29 cellular contexts compared by ENCODE assay signal in genomic region chr1:110216116-110216515, GRCh38. TPM values are rescaled to one million over a fixed set of nuclear protein-coding genes. Genes with fewer than 3 reads are reported as not detected.
DNase-seq lines count a peak whose midpoint lies in the region; ATAC-seq and TF ChIP-seq lines count a peak whose summit lies in the region.
"Had no signal": no experiment of that assay in that cellular context is flagged by ENCODE, and none has a peak within 500 bp of the region (broad histone marks: within the 10 kb centered on the region; RNA-seq: fewer than 3 reads in every experiment).

No MANE protein-coding gene starts in this region.

- peaks cover 3% of the 10 kb centered on the region for H3K27me3 Mint-ChIP-seq in activated T-cell treated with anti-CD3 and anti-CD28 coated beads, Interleukin-2, amount 50 U/mL, for 24 hours
- H3K27me3 Mint-ChIP-seq in activated T-helper 1 cell treated with anti-CD3 and anti-CD28 coated beads, Interleukin-12 subunit alpha, Interleukin-12 subunit beta, Interleukin-2, Interleukin-4 antibody, amounts not matched to agents 30 ng/mL and 10 ng/mL and 1 ng/mL, durations not matched to agents 14 hours and 24 hours and 36 hours (ENCODE audit: insufficient read depth) = peaks cover 10% of the 10 kb centered on the region
- peaks cover 52% of the 10 kb centered on the region for H3K27me3 Mint-ChIP-seq in nephron progenitor cell (ENCODE audit: low read depth, poor library complexity)
- H3K27me3 Mint-ChIP-seq: CD4-positive, alpha-beta memory T cell had no signal

- H3K23ac ChIP-seq in trophoblast cell (ENCODE audit: low read length) = no peak overlapping the region

- no peak for ATAC-seq in omental fat pad (ENCODE audit: low FRiP score)
- ATAC-seq: A549, GM23338 had no signal

- no peak overlapping the region for H3K9ac ChIP-seq in trophoblast cell (ENCODE audit: low read length)

- intact Hi-C loops in PC-9 (cut with micrococcal nuclease; ENCODE audit: unreplicated experiment) = no loop called here
- intact Hi-C loops in activated T-helper 1 cell treated with anti-CD3 and anti-CD28 coated beads, Interleukin-12 subunit alpha, Interleukin-12 subunit beta, Interleukin-2, Interleukin-4 antibody, amounts not matched to agents 30 ng/mL and 10 ng/mL and 1 ng/mL, durations not matched to agents 14 hours and 24 hours and 36 hours (cut with micrococcal nuclease) = no loop called here

- no peaks in the 10 kb centered on the region for H3K79me1 ChIP-seq in trophoblast cell (ENCODE audit: low read length)

- H3K79me2 ChIP-seq in PC-9 (ENCODE audit: low read depth) (peaks cover 24% of the 10 kb centered on the region), trophoblast cell (ENCODE audit: control insufficient read depth, insufficient read depth, low read length, poor library complexity) (no peaks in the 10 kb centered on the region)

- BruUV-seq in PC-9 (replicated peaks; lab: Mats Ljungman, UMichigan) = no TSS peak

- no peak overlapping the region for H3K14ac ChIP-seq in trophoblast cell (ENCODE audit: low read length)

- DNase-seq in activated T-cell treated with anti-CD3 and anti-CD28 coated beads, Interleukin-2, amount 50 U/mL, for 24 hours = no peak
- no peak for DNase-seq in activated T-cell treated with anti-CD3 and anti-CD28 coated beads for 4 hours
- no peak for DNase-seq in PC-9
- DNase-seq in activated T-helper 1 cell treated with anti-CD3 and anti-CD28 coated beads, Interleukin-12 subunit alpha, Interleukin-12 subunit beta, Interleukin-2, Interleukin-4 antibody, amounts not matched to agents 30 ng/mL and 10 ng/mL and 1 ng/mL, durations not matched to agents 14 hours and 24 hours and 36 hours (ENCODE audit: low spot score) = no peak
- DNase-seq in trophoblast cell = peak; percentile 7 to 47
- DNase-seq in omental fat pad (ENCODE audit: low spot score) = no peak
- DNase-seq in SW 1271 (lab: John Stamatoyannopoulos, UW) = no peak
- no peak for DNase-seq in nephron progenitor cell
- DNase-seq: AML-193, Caco-2, EL, GDM1, H9, HFFc6, KBM-7, MV-4-11, NCI-H1105, NCI-H146, NCI-H1930, NCI-H2107, NCI-H446, NCI-H524 treated with DMSO at 0.1 percent for 48 hours, NCI-H774, SHP77 had no signal

- H3K4ac ChIP-seq in trophoblast cell (ENCODE audit: low read depth, low read length) = no peak overlapping the region

- no peak overlapping the region for H2AK5ac ChIP-seq in trophoblast cell (ENCODE audit: low read length)

- H4K20me1 ChIP-seq in PC-9 (ENCODE audit: insufficient read depth) = peaks cover 17% of the 10 kb centered on the region; the same call in 1 of the 2 replicates

- H3K9me3 Mint-ChIP-seq in activated T-cell treated with anti-CD3 and anti-CD28 coated beads, Interleukin-2, amount 50 U/mL, for 24 hours = no peaks in the 10 kb centered on the region
- no peaks in the 10 kb centered on the region for H3K9me3 Mint-ChIP-seq in activated T-helper 1 cell treated with anti-CD3 and anti-CD28 coated beads, Interleukin-12 subunit alpha, Interleukin-12 subunit beta, Interleukin-2, Interleukin-4 antibody, amounts not matched to agents 30 ng/mL and 10 ng/mL and 1 ng/mL, durations not matched to agents 14 hours and 24 hours and 36 hours
- no peaks in the 10 kb centered on the region for H3K9me3 Mint-ChIP-seq in nephron progenitor cell
- H3K9me3 Mint-ChIP-seq: GM23338, H9, HFFc6 had no signal

- H3K4me1 Mint-ChIP-seq in activated T-cell treated with anti-CD3 and anti-CD28 coated beads, Interleukin-2, amount 50 U/mL, for 24 hours (ENCODE audit: low read depth) = peaks cover 63% of the 10 kb centered on the region
- H3K4me1 Mint-ChIP-seq in activated T-helper 1 cell treated with anti-CD3 and anti-CD28 coated beads, Interleukin-12 subunit alpha, Interleukin-12 subunit beta, Interleukin-2, Interleukin-4 antibody, amounts not matched to agents 30 ng/mL and 10 ng/mL and 1 ng/mL, durations not matched to agents 14 hours and 24 hours and 36 hours (ENCODE audit: low read depth) = peaks cover 41% of the 10 kb centered on the region
- peaks cover 17% of the 10 kb centered on the region for H3K4me1 Mint-ChIP-seq in nephron progenitor cell

- H3K4me1 ChIP-seq in PC-9 (replicated peaks; ENCODE audit: insufficient read depth) (peaks cover 50% of the 10 kb centered on the region), trophoblast cell (ENCODE audit: control insufficient read depth in 1 of 2, insufficient read depth in 2 of 2, low read length in 2 of 2) (peaks cover 4 to 5% of the 10 kb centered on the region in 2 experiments)
- H3K4me1 ChIP-seq: Caco-2 had no signal

- H3K27ac Mint-ChIP-seq in activated T-cell treated with anti-CD3 and anti-CD28 coated beads, Interleukin-2, amount 50 U/mL, for 24 hours = peak overlapping the region; percentile 65
- peak overlapping the region; percentile 46 for H3K27ac Mint-ChIP-seq in activated T-helper 1 cell treated with anti-CD3 and anti-CD28 coated beads, Interleukin-12 subunit alpha, Interleukin-12 subunit beta, Interleukin-2, Interleukin-4 antibody, amounts not matched to agents 30 ng/mL and 10 ng/mL and 1 ng/mL, durations not matched to agents 14 hours and 24 hours and 36 hours
- H3K27ac Mint-ChIP-seq in nephron progenitor cell = no peak overlapping the region
- H3K27ac Mint-ChIP-seq: GM23338, H9, HFFc6 had no signal

- H3K36me3 ChIP-seq in PC-9 (ENCODE audit: low read depth) = no peaks in the 10 kb centered on the region; the same call in 1 of the 2 replicates
- H3K36me3 ChIP-seq in trophoblast cell (ENCODE audit: control insufficient read depth in 1 of 2, insufficient read depth in 2 of 2, low read length in 2 of 2) = no peaks in the 10 kb centered on the region
- H3K36me3 ChIP-seq: BLaER1 treated with 17β-estradiol and CSF1 and Interleukin-3, amounts not matched to agents 10 nM and 100 nM had no signal

- no peak overlapping the region for H2BK120ac ChIP-seq in trophoblast cell (ENCODE audit: insufficient read depth, low read length, poor library complexity)

- POLR2A ChIA-PET in PC-9 (lab: Charles Lee; ENCODE audit: unreplicated experiment) = no interaction called here

- H2BK5ac ChIP-seq in trophoblast cell (ENCODE audit: low read depth, low read length, poor library complexity) = no peak overlapping the region

- no peak overlapping the region for H2BK12ac ChIP-seq in trophoblast cell (ENCODE audit: low read length)

- H3K27me3 ChIP-seq in PC-9 (ENCODE audit: insufficient read depth, low read depth) (no peaks in the 10 kb centered on the region), trophoblast cell (ENCODE audit: insufficient read depth, low read length) (peaks cover 22% of the 10 kb centered on the region)

- no CpG with 5 or more reads among the region's 5 CpGs for WGBS in trophoblast cell (ENCODE audit: extremely low coverage, insufficient coverage, insufficient read length)

- H3K4me3 Mint-ChIP-seq in activated T-cell treated with anti-CD3 and anti-CD28 coated beads, Interleukin-2, amount 50 U/mL, for 24 hours = peak overlapping the region; percentile 33
- no peak overlapping the region for H3K4me3 Mint-ChIP-seq in activated T-helper 1 cell treated with anti-CD3 and anti-CD28 coated beads, Interleukin-12 subunit alpha, Interleukin-12 subunit beta, Interleukin-2, Interleukin-4 antibody, amounts not matched to agents 30 ng/mL and 10 ng/mL and 1 ng/mL, durations not matched to agents 14 hours and 24 hours and 36 hours
- no peak overlapping the region for H3K4me3 Mint-ChIP-seq in nephron progenitor cell
- H3K4me3 Mint-ChIP-seq: CD4-positive, alpha-beta memory T cell; GM23338; H9; HFFc6 had no signal

- no peak overlapping the region for H3K18ac ChIP-seq in trophoblast cell (ENCODE audit: low read length)

- no peaks in the 10 kb centered on the region for H3K9me2 ChIP-seq in PC-9 (ENCODE audit: insufficient read depth)

- H3K4me3 ChIP-seq in PC-9 (no peak overlapping the region), trophoblast cell (ENCODE audit: low read depth, low read length) (no peak overlapping the region)
- H3K4me3 ChIP-seq: A549; BLaER1 treated with 17β-estradiol and CSF1 and Interleukin-3, amounts not matched to agents 10 nM and 100 nM; GM12878; GM23338 had no signal

- H3K9me3 ChIP-seq in PC-9 (ENCODE audit: insufficient read depth, low read depth) = no peaks in the 10 kb centered on the region
- H3K9me3 ChIP-seq in trophoblast cell (ENCODE audit: insufficient read depth, low read depth, low read length) = peaks cover 4% of the 10 kb centered on the region
- H3K9me3 ChIP-seq: A549; BLaER1 treated with 17β-estradiol and CSF1 and Interleukin-3, amounts not matched to agents 10 nM and 100 nM; Caco-2 had no signal

- no peak overlapping the region for H2AFZ ChIP-seq in PC-9
- no peak overlapping the region for H2AFZ ChIP-seq in trophoblast cell (ENCODE audit: insufficient read depth, low read length, poor library complexity)
- H2AFZ ChIP-seq: GM23338 had no signal

- H4K12ac ChIP-seq in trophoblast cell (ENCODE audit: low read depth, low read length) = no peak overlapping the region

- CTCF ChIA-PET in PC-9 (lab: Charles Lee) = interaction anchor here (0.8 kb wide), 1 partner anchor 280 kb away, joined by 3 read pairs; no protein-coding TSS in a partner anchor

- peaks cover 18% of the 10 kb centered on the region for H3K36me3 Mint-ChIP-seq in activated T-cell treated with anti-CD3 and anti-CD28 coated beads, Interleukin-2, amount 50 U/mL, for 24 hours (ENCODE audit: low read depth)
- H3K36me3 Mint-ChIP-seq in activated T-helper 1 cell treated with anti-CD3 and anti-CD28 coated beads, Interleukin-12 subunit alpha, Interleukin-12 subunit beta, Interleukin-2, Interleukin-4 antibody, amounts not matched to agents 30 ng/mL and 10 ng/mL and 1 ng/mL, durations not matched to agents 14 hours and 24 hours and 36 hours (ENCODE audit: low read depth) = peaks cover 3% of the 10 kb centered on the region
- H3K36me3 Mint-ChIP-seq in nephron progenitor cell (ENCODE audit: low read depth) = no peaks in the 10 kb centered on the region

- H3F3A ChIP-seq in PC-9 (ENCODE audit: insufficient read depth, low read depth) = peaks cover 17% of the 10 kb centered on the region

- H3K4me2 ChIP-seq in PC-9 (0 out of 2 replicates have a peak overlapping the region, but pooled peaks have one; percentile 12), trophoblast cell (ENCODE audit: low read length) (no peak overlapping the region)
- H3K4me2 ChIP-seq: A549, GM23338 had no signal

- TF ChIP-seq CTCF in PC-9 (conservative IDR thresholded peaks at IDR 0.05) = no peak
- no peak for TF ChIP-seq CTCF in omental fat pad (IDR thresholded peaks at IDR 0.05)
- no peak for TF ChIP-seq CTCF in nephron progenitor cell (IDR thresholded peaks at IDR 0.05)

- no peak overlapping the region for H4K8ac ChIP-seq in trophoblast cell (ENCODE audit: low read depth, low read length)

- no peak overlapping the region for H4K91ac ChIP-seq in trophoblast cell (ENCODE audit: low read depth, low read length)

- H3K27ac ChIP-seq in PC-9 (no peak overlapping the region), trophoblast cell (ENCODE audit: low read depth, low read length) (no peak overlapping the region)
- H3K27ac ChIP-seq: A549; BLaER1 treated with 17β-estradiol and CSF1 and Interleukin-3, amounts not matched to agents 10 nM and 100 nM had no signal

RNA-seq across cellular contexts. Expression of gene KCNC4, which starts 6.0 kb away (rescaled TPM):
- 8.6 and 9.4 TPM in 2 replicates for total RNA-seq in PC-9 (2021)
- total RNA-seq in activated T-helper 1 cell treated with anti-CD3 and anti-CD28 coated beads, Interleukin-12 subunit alpha, Interleukin-12 subunit beta, Interleukin-2, Interleukin-4 antibody, amounts not matched to agents 30 ng/mL and 10 ng/mL and 1 ng/mL, durations not matched to agents 14 hours and 24 hours and 36 hours = 11.8 and 14.3 TPM in 2 replicates
- polyA plus RNA-seq in trophoblast cell (2013) = 0.83 and 1.00 TPM in 2 replicates
- 10 to 100 TPM in 1 of 4 donors, 1 to 10 TPM in 3; 4.4 to 12.0 (median 6.7) TPM for total RNA-seq in omental fat pad

Comparison
In these comparisons a context has a peak if more than half of its experiments do, and no peak if none do; other contexts are left out.
1. DNase-seq: peak in trophoblast cell (2 of 2); none in activated T-cell treated with anti-CD3 and anti-CD28 coated beads, Interleukin-2, amount 50 U/mL, for 24 hours (single experiment), activated T-cell treated with anti-CD3 and anti-CD28 coated beads for 4 hours (single experiment), PC-9 (0 of 2), activated T-helper 1 cell treated with anti-CD3 and anti-CD28 coated beads, Interleukin-12 subunit alpha, Interleukin-12 subunit beta, Interleukin-2, Interleukin-4 antibody, amounts not matched to agents 30 ng/mL and 10 ng/mL and 1 ng/mL, durations not matched to agents 14 hours and 24 hours and 36 hours (single experiment), omental fat pad (single experiment), SW 1271 (0 of 2) and nephron progenitor cell (single experiment).